In the genomic region with DNA sequence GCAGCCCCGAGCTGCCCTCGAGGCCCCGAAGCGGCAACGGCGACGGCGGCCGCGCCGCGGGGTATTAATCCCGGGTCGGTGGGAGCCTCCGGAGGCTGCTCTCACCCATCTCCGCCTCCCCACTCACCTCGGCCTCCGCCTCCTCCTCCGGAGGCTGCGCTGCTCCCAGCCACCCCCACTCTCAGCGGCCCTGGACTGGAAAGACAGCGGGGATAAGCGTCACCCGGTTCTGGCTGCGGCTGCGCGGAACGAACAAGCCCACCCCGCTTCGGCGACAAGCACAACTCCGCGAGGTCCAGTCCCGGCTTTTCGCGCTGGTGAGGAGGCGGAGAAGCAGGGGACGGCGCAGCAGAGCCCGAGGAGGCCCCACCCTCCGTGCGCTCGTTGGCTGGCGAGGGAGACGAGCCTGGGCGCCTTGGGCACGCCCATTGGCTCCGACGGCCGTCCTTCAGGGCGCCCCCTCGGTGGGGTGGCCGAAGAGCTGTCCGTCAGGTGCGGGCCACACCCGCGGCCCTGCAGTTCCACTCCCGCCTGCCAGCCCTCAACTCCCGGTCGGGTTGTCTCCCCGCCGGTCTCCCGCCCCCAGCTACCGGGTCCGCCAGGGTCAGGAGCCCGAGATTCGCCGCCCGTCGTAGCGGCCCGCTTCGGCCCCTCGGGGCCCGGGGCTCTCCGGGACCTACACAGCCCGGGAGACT, we compare ENCODE assay signal across 8 cellular contexts.
DNase-seq lines count a peak whose midpoint lies in the region; ATAC-seq and TF ChIP-seq lines count a peak whose summit lies in the region.

TSS of gene ZMYM5 (minus strand) at position 327 of the 695 bp plus-strand sequence. CDS start 11,469 bp downstream, outside the sequence.

- in situ Hi-C loops in GM18951 (cut with MboI; ENCODE audit: low sequenced_read_pairs, unreplicated experiment): no loop called here

- H3K4me1 Mint-ChIP-seq in central memory CD8-positive, alpha-beta T cell: peaks cover 39% of the 10 kb centered on the region

- peak; percentile 98 for DNase-seq in AG08395 (ENCODE audit: low spot score)
- peak; percentile 89 for DNase-seq in NCI-H345 treated with DMSO at 0.1 percent for 48 hours (lab: John Stamatoyannopoulos, UW; ENCODE audit: unreplicated experiment)
- DNase-seq in activated CD4-positive, CD25-positive, alpha-beta regulatory T cell (lab: John Stamatoyannopoulos, UW): peak; percentile 87 to 89 (median 87)
- DNase-seq in central memory CD8-positive, alpha-beta T cell (ENCODE audit: low spot score in 2 of 2): peak; percentile 84 to 88
- DNase-seq in iris pigment epithelial cell (ENCODE audit: low read depth): peak; percentile 100
- peak; percentile 94 for DNase-seq in stimulated activated CD4-positive, alpha-beta T cell treated with anti-CD3 and anti-CD28 coated beads, Interleukin-12 subunit alpha, Interleukin-12 subunit beta, amount 100 ng/mL, for 4 hours

- no peaks in the 10 kb centered on the region for H3K9me3 Mint-ChIP-seq in central memory CD8-positive, alpha-beta T cell

- peaks cover 30% of the 10 kb centered on the region for H3K36me3 Mint-ChIP-seq in central memory CD8-positive, alpha-beta T cell (ENCODE audit: insufficient read depth)

- TF ChIP-seq POLR2A in GM18951 (IDR thresholded peaks at IDR 0.05; ENCODE audit: extremely low read depth, insufficient read depth, insufficient read length): peak; percentile 82

- no peaks in the 10 kb centered on the region for H3K27me3 Mint-ChIP-seq in central memory CD8-positive, alpha-beta T cell

- peak within 1 kb of the TSS; percentile 93 for H3K27ac Mint-ChIP-seq in central memory CD8-positive, alpha-beta T cell (ENCODE audit: low read depth)

- ATAC-seq in HG03196 (IDR thresholded peaks at IDR 0.05; ENCODE audit: unreplicated experiment): peak; percentile 81
- ATAC-seq in central memory CD8-positive, alpha-beta T cell (replicated peaks; ENCODE audit: extremely low read depth, poor library complexity, severe bottlenecking): peak; percentile 82

- H3K4me3 Mint-ChIP-seq in central memory CD8-positive, alpha-beta T cell: peak within 1 kb of the TSS; percentile 94

Comparison
In these comparisons a context has a peak if more than half of its experiments do, and no peak if none do; other contexts are left out.
1. Peak in every context shown above with its lines: DNase-seq and ATAC-seq.